In genomic region chr1:154418062-154418897, GRCh38 we compare ENCODE assay signal across 1 cellular context.
TF ChIP-seq lines count a peak whose summit lies in the region.

No MANE protein-coding gene starts in this region.

TF ChIP-seq in GM23338, 12 proteins besides CTCF, POLR2A, EP300 and RAD21 (continued from another document):
- TF ChIP-seq, protein P1, sequence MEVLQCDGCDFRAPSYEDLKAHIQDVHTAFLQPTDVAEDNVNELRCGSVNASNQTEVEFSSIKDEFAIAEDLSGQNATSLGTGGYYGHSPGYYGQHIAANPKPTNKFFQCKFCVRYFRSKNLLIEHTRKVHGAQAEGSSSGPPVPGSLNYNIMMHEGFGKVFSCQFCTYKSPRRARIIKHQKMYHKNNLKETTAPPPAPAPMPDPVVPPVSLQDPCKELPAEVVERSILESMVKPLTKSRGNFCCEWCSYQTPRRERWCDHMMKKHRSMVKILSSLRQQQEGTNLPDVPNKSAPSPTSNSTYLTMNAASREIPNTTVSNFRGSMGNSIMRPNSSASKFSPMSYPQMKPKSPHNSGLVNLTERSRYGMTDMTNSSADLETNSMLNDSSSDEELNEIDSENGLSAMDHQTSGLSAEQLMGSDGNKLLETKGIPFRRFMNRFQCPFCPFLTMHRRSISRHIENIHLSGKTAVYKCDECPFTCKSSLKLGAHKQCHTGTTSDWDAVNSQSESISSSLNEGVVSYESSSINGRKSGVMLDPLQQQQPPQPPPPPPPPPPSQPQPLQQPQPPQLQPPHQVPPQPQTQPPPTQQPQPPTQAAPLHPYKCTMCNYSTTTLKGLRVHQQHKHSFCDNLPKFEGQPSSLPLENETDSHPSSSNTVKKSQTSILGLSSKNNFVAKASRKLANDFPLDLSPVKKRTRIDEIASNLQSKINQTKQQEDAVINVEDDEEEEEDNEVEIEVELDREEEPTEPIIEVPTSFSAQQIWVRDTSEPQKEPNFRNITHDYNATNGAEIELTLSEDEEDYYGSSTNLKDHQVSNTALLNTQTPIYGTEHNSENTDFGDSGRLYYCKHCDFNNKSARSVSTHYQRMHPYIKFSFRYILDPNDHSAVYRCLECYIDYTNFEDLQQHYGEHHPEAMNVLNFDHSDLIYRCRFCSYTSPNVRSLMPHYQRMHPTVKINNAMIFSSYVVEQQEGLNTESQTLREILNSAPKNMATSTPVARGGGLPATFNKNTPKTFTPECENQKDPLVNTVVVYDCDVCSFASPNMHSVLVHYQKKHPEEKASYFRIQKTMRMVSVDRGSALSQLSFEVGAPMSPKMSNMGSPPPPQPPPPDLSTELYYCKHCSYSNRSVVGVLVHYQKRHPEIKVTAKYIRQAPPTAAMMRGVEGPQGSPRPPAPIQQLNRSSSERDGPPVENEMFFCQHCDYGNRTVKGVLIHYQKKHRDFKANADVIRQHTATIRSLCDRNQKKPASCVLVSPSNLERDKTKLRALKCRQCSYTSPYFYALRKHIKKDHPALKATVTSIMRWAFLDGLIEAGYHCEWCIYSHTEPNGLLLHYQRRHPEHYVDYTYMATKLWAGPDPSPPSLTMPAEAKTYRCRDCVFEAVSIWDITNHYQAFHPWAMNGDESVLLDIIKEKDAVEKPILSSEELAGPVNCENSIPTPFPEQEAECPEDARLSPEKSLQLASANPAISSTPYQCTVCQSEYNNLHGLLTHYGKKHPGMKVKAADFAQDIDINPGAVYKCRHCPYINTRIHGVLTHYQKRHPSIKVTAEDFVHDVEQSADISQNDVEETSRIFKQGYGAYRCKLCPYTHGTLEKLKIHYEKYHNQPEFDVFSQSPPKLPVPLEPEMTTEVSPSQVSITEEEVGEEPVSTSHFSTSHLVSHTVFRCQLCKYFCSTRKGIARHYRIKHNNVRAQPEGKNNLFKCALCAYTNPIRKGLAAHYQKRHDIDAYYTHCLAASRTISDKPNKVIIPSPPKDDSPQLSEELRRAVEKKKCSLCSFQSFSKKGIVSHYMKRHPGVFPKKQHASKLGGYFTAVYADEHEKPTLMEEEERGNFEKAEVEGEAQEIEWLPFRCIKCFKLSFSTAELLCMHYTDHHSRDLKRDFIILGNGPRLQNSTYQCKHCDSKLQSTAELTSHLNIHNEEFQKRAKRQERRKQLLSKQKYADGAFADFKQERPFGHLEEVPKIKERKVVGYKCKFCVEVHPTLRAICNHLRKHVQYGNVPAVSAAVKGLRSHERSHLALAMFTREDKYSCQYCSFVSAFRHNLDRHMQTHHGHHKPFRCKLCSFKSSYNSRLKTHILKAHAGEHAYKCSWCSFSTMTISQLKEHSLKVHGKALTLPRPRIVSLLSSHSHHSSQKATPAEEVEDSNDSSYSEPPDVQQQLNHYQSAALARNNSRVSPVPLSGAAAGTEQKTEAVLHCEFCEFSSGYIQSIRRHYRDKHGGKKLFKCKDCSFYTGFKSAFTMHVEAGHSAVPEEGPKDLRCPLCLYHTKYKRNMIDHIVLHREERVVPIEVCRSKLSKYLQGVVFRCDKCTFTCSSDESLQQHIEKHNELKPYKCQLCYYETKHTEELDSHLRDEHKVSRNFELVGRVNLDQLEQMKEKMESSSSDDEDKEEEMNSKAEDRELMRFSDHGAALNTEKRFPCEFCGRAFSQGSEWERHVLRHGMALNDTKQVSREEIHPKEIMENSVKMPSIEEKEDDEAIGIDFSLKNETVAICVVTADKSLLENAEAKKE (CRISPR knock-in tag; IDR thresholded peaks at IDR 0.05), result no peak
- no peak for TF ChIP-seq POLR2AphosphoS5 (IDR thresholded peaks at IDR 0.05; ENCODE audit: low read depth)
- no peak for TF ChIP-seq EZH2 (IDR thresholded peaks at IDR 0.05; ENCODE audit: low read depth, unreplicated experiment)
- TF ChIP-seq CREB1 (CRISPR knock-in tag; IDR thresholded peaks at IDR 0.05; ENCODE audit: low read depth), result no peak
- TF ChIP-seq JUNB (IDR thresholded peaks at IDR 0.05; ENCODE audit: unreplicated experiment), result no peak
TF ChIP-seq in GM23338: peak in this region for 0.
